ENCODE assay signal across 16 cellular contexts in the genomic region with DNA sequence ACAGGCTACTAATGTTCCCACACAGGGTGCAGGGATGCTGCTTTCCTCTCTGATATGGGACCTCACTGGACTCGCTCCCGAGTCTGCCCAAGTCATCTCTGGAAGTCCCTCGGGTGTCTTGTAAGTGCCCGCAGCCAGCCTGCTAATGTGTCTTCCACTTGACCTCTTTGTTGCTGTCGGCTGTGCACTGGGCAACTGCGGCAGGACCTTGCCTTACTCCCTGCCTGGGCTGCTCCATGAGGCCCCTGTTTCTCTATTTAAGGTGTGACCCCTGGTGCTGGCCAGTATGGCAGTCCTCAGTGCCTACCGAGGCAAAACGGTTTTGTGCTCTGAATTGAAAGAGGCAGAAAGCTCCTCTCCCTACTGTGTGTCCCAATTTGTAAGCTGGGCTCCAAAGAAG.
A peak's percentile ranks its signal among the peaks of the same experiment; 100 is the strongest.
DNase-seq lines count a peak whose midpoint lies in the region; ATAC-seq lines count a peak whose summit lies in the region.
"Had no signal": no experiment of that assay in that cellular context is flagged by ENCODE, and none has a peak within 500 bp of the region (broad histone marks: within the 10 kb centered on the region; RNA-seq: fewer than 3 reads in every experiment).

No MANE protein-coding gene starts in this region.

- H3K9me2 ChIP-seq in Karpas-422 (replicated peaks; ENCODE audit: insufficient read depth, low read length) = no peaks in the 10 kb centered on the region

- H3K9ac ChIP-seq in Karpas-422 (ENCODE audit: low read length) = peak overlapping the region; percentile 86
- H3K9ac ChIP-seq in adipocyte (ENCODE audit: low read length) = peak overlapping the region; percentile 35
- no peak overlapping the region for H3K9ac ChIP-seq in mesenchymal stem cell (ENCODE audit: low read length)

- H3K27ac ChIP-seq in ACC112 (ENCODE audit: low read depth, low read length) = peak overlapping the region; percentile 95
- H3K27ac ChIP-seq in Karpas-422 (ENCODE audit: low read length) = peak overlapping the region; percentile 98
- H3K27ac ChIP-seq in mesenchymal stem cell (ENCODE audit: low read length, poor library complexity, severe bottlenecking) = no peak overlapping the region
- H3K27ac ChIP-seq: SJCRH30, uterus had no signal

- H3K4me2 ChIP-seq in Karpas-422 (ENCODE audit: low read depth, low read length, poor library complexity, severe bottlenecking) (peak overlapping the region; percentile 80), mesenchymal stem cell (ENCODE audit: low read length, poor library complexity, severe bottlenecking) (no peak overlapping the region)

- H3K4ac ChIP-seq in mesenchymal stem cell (ENCODE audit: low read depth in 1 of 2, low read length in 2 of 2) = peak overlapping the region in 1 of 2 experiments; percentile 6

- no peaks in the 10 kb centered on the region for H3K79me2 ChIP-seq in ACC112 (ENCODE audit: control insufficient read depth, insufficient read depth, low read length, unreplicated experiment)
- no peaks in the 10 kb centered on the region for H3K79me2 ChIP-seq in Karpas-422 (ENCODE audit: low read length)

- no peak overlapping the region for H3K4me3 ChIP-seq in ACC112 (ENCODE audit: low read depth, low read length)
- H3K4me3 ChIP-seq in Karpas-422 (ENCODE audit: low read length) = peak overlapping the region; percentile 64; the same call in 1 of the 2 replicates
- H3K4me3 ChIP-seq in adipocyte (ENCODE audit: low read length) = no peak overlapping the region
- no peak overlapping the region for H3K4me3 ChIP-seq in mesenchymal stem cell (ENCODE audit: insufficient read depth in 1 of 2, low read depth in 1 of 2, low read length in 2 of 2)
- H3K4me3 ChIP-seq: SJCRH30, uterus had no signal

- no peaks in the 10 kb centered on the region for H3K79me1 ChIP-seq in mesenchymal stem cell (replicated peaks; ENCODE audit: low read length, poor library complexity, severe bottlenecking)

- H2BK15ac ChIP-seq in mesenchymal stem cell (ENCODE audit: low read depth, poor library complexity, severe bottlenecking) = no peak overlapping the region

- H2AFZ ChIP-seq in ACC112 (ENCODE audit: low read length, unreplicated experiment) (no peak overlapping the region), Karpas-422 (ENCODE audit: low read length) (no peak overlapping the region), mesenchymal stem cell (ENCODE audit: low read depth, low read length) (no peak overlapping the region)

- ATAC-seq in stimulated activated naive CD8-positive, alpha-beta T cell treated with anti-CD3 and anti-CD28 coated beads, Interleukin-15, Interleukin-2, amounts not matched to agents 100 U/mL and 50 U/mL, for 24 hours = no peak
- ATAC-seq in HG03439 (IDR thresholded peaks at IDR 0.05; ENCODE audit: unreplicated experiment) = no peak
- ATAC-seq: activated CD4-positive, alpha-beta T cell treated with anti-CD3 and anti-CD28 coated beads for 36 hours; naive thymus-derived CD8-positive, alpha-beta T cell had no signal

- no peak overlapping the region for H2BK5ac ChIP-seq in mesenchymal stem cell (ENCODE audit: low read depth, low read length, poor library complexity, severe bottlenecking)

- no peak overlapping the region for H3K14ac ChIP-seq in mesenchymal stem cell (ENCODE audit: low read length in 2 of 2)

- no peaks in the 10 kb centered on the region for H4K20me1 ChIP-seq in Karpas-422 (ENCODE audit: insufficient read depth, low read depth, low read length)
- H4K20me1 ChIP-seq: BLaER1 treated with 17β-estradiol and CSF1 and Interleukin-3, amounts not matched to agents 10 nM and 100 nM had no signal

- DNase-seq in Karpas-422 = no peak
- no peak for DNase-seq in adipocyte (ENCODE audit: low read depth)
- DNase-seq in mesenchymal stem cell = no peak
- DNase-seq in NCI-H446 (lab: John Stamatoyannopoulos, UW) = no peak
- DNase-seq in NCI-H2196 (lab: John Stamatoyannopoulos, UW; ENCODE audit: unreplicated experiment) = no peak
- no peak for DNase-seq in stimulated activated naive CD8-positive, alpha-beta T cell treated with anti-CD3 and anti-CD28 coated beads, Interleukin-15, Interleukin-2, amounts not matched to agents 100 U/mL and 50 U/mL, for 24 hours
- DNase-seq: activated CD4-positive, alpha-beta T cell treated with anti-CD3 and anti-CD28 coated beads for 36 hours; erythroblast; naive thymus-derived CD8-positive, alpha-beta T cell; NCI-H1417; SJCRH30; substantia nigra; uterus had no signal

- WGBS in mesenchymal stem cell = 66% methylated on average over 8 of the region's 8 CpGs

- no peak overlapping the region for H2BK120ac ChIP-seq in mesenchymal stem cell (ENCODE audit: low read depth, low read length)

- H3K36me3 ChIP-seq in ACC112 (ENCODE audit: insufficient read depth, low read length) = no peaks in the 10 kb centered on the region
- no peaks in the 10 kb centered on the region for H3K36me3 ChIP-seq in Karpas-422 (ENCODE audit: insufficient read depth, low read length)
- H3K36me3 ChIP-seq in adipocyte (ENCODE audit: control insufficient read depth, insufficient read depth, low read length, severe bottlenecking) = no peaks in the 10 kb centered on the region
- H3K36me3 ChIP-seq in mesenchymal stem cell (ENCODE audit: control insufficient read depth in 1 of 2, insufficient read depth in 2 of 2, low read depth in 1 of 2, low read length in 2 of 2) = no peaks in the 10 kb centered on the region
- H3K36me3 ChIP-seq: BLaER1 treated with 17β-estradiol and CSF1 and Interleukin-3, amounts not matched to agents 10 nM and 100 nM; SJCRH30; uterus had no signal

- H2BK12ac ChIP-seq in mesenchymal stem cell (ENCODE audit: low read length in 2 of 2) = peak overlapping the region in 1 of 2 experiments; percentile 37

- no peaks in the 10 kb centered on the region for H3K27me3 ChIP-seq in ACC112 (ENCODE audit: insufficient read depth, low read length)
- no peaks in the 10 kb centered on the region for H3K27me3 ChIP-seq in Karpas-422 (ENCODE audit: low read length)
- H3K27me3 ChIP-seq in adipocyte (replicated peaks; ENCODE audit: control insufficient read depth, insufficient read depth, low read length) = no peaks in the 10 kb centered on the region
- H3K27me3 ChIP-seq in mesenchymal stem cell (ENCODE audit: control insufficient read depth in 1 of 2, insufficient read depth in 1 of 2, low read length in 2 of 2) = no peaks in the 10 kb centered on the region
- H3K27me3 ChIP-seq: BLaER1 treated with 17β-estradiol and CSF1 and Interleukin-3, amounts not matched to agents 10 nM and 100 nM; SJCRH30; uterus had no signal

- H3K9me3 ChIP-seq in Karpas-422 (ENCODE audit: low read length) (no peaks in the 10 kb centered on the region), adipocyte (ENCODE audit: control insufficient read depth, low read length) (no peaks in the 10 kb centered on the region), mesenchymal stem cell (ENCODE audit: control insufficient read depth, low read length) (no peaks in the 10 kb centered on the region)
- H3K9me3 ChIP-seq: BLaER1 treated with 17β-estradiol and CSF1 and Interleukin-3, amounts not matched to agents 10 nM and 100 nM; SJCRH30; uterus had no signal

- no peak overlapping the region for H4K8ac ChIP-seq in mesenchymal stem cell (ENCODE audit: low read length)

- no peak overlapping the region for H3K23ac ChIP-seq in mesenchymal stem cell (ENCODE audit: low read length in 2 of 2)

- no peak overlapping the region for H4K91ac ChIP-seq in mesenchymal stem cell (ENCODE audit: low read length)

- no peak overlapping the region for H3K18ac ChIP-seq in mesenchymal stem cell (ENCODE audit: low read depth in 1 of 2, low read length in 2 of 2)

- peak overlapping the region; percentile 5 for H2AK5ac ChIP-seq in mesenchymal stem cell (ENCODE audit: low read length, severe bottlenecking)

- H3K4me1 ChIP-seq in ACC112 (ENCODE audit: control insufficient read depth, insufficient read depth, low read length, unreplicated experiment) (peaks cover 62% of the 10 kb centered on the region), Karpas-422 (ENCODE audit: low read length) (peaks cover 57% of the 10 kb centered on the region), adipocyte (ENCODE audit: control insufficient read depth, insufficient read depth, low read length) (peaks cover 53% of the 10 kb centered on the region), mesenchymal stem cell (ENCODE audit: control insufficient read depth, insufficient read depth, low read depth, low read length) (peaks cover 27% of the 10 kb centered on the region)
- H3K4me1 ChIP-seq: uterus had no signal
